In genomic region chr16:30710971-30711370, GRCh38 we compare ENCODE assay signal across 31 cellular contexts. TPM values are rescaled to one million over a fixed set of nuclear protein-coding genes. Genes with fewer than 3 reads are reported as not detected.
DNase-seq lines count a peak whose midpoint lies in the region; ATAC-seq and TF ChIP-seq lines count a peak whose summit lies in the region.
"Had no signal": no experiment of that assay in that cellular context is flagged by ENCODE, and none has a peak within 500 bp of the region (broad histone marks: within the 10 kb centered on the region; RNA-seq: fewer than 3 reads in every experiment).

No MANE protein-coding gene starts in this region.

- TF ChIP-seq CTCF in fibroblast of mammary gland (conservative IDR thresholded peaks at IDR 0.05; ENCODE audit: control insufficient read depth, insufficient read depth, low read depth, low read length) (no peak), endodermal cell (conservative IDR thresholded peaks at IDR 0.05) (no peak)

- peaks cover 83% of the 10 kb centered on the region for H3K36me3 Mint-ChIP-seq in activated CD4-positive, alpha-beta T cell treated with anti-CD3 and anti-CD28 coated beads for 36 hours (ENCODE audit: low read depth)
- H3K36me3 Mint-ChIP-seq in stimulated activated naive B cell treated with anti-CD40 and anti-IgM and Interleukin-4, amounts not matched to agents 10 μg/mL and 1 μg/mL and 100 μg/mL, for 72 hours, result peaks cover 68 to 75% of the 10 kb centered on the region in 2 donors
- H3K36me3 Mint-ChIP-seq in endodermal cell (ENCODE audit: low read depth), result peaks cover 78% of the 10 kb centered on the region

- H3K27me3 ChIP-seq in endodermal cell (ENCODE audit: control insufficient read depth, insufficient read depth, low read length, poor library complexity, severe bottlenecking), result no peaks in the 10 kb centered on the region
- H3K27me3 ChIP-seq: colonic mucosa had no signal

- peaks cover 20% of the 10 kb centered on the region for H3K4me1 Mint-ChIP-seq in activated CD4-positive, alpha-beta T cell treated with anti-CD3 and anti-CD28 coated beads for 36 hours
- peaks cover 18 to 35% of the 10 kb centered on the region in 2 donors for H3K4me1 Mint-ChIP-seq in stimulated activated naive B cell treated with anti-CD40 and anti-IgM and Interleukin-4, amounts not matched to agents 10 μg/mL and 1 μg/mL and 100 μg/mL, for 72 hours
- H3K4me1 Mint-ChIP-seq in endodermal cell, result no peaks in the 10 kb centered on the region

- H3K4me3 Mint-ChIP-seq in activated CD4-positive, alpha-beta T cell treated with anti-CD3 and anti-CD28 coated beads for 36 hours, result no peak overlapping the region
- no peak overlapping the region for H3K4me3 Mint-ChIP-seq in stimulated activated naive B cell treated with anti-CD40 and anti-IgM and Interleukin-4, amounts not matched to agents 10 μg/mL and 1 μg/mL and 100 μg/mL, for 72 hours
- no peak overlapping the region for H3K4me3 Mint-ChIP-seq in endodermal cell
- H3K4me3 Mint-ChIP-seq: activated CD4-positive, alpha-beta memory T cell treated with anti-CD3 and anti-CD28 coated beads for 36 hours; activated naive CD8-positive, alpha-beta T cell treated with anti-CD3 and anti-CD28 coated beads, Interleukin-2, amount 10 ng/mL, durations not matched to agents 7 days and 5 days; T-helper 1 cell treated with Interleukin-12 subunit alpha and Interleukin-12 subunit beta and Interleukin-4 antibody, amounts not matched to agents 30 μg/mL and 1 μg/mL, for 36 hours had no signal

- H3K4me1 ChIP-seq in endodermal cell (ENCODE audit: control insufficient read depth, insufficient read depth, low read length), result no peaks in the 10 kb centered on the region
- H3K4me1 ChIP-seq: colonic mucosa, prostate gland had no signal

- POLR2A ChIA-PET in activated CD4-positive, alpha-beta T cell treated with anti-CD3 and anti-CD28 coated beads for 36 hours (lab: Charles Lee), result interaction anchor here (0.8 to 1.1 kb wide), 3 partner anchors 14 to 50 kb away, joined by 3 read pairs; no protein-coding TSS in a partner anchor

- CTCF ChIA-PET in activated CD4-positive, alpha-beta T cell treated with anti-CD3 and anti-CD28 coated beads for 36 hours (lab: Charles Lee), result interaction anchor here (0.6 to 0.9 kb wide), 2 partner anchors 17 to 32 kb away, joined by 3 read pairs; no protein-coding TSS in a partner anchor

- no peak overlapping the region for H3K9ac ChIP-seq in endodermal cell (ENCODE audit: extremely low read depth, low read length, poor library complexity, severe bottlenecking)

- intact Hi-C loops in activated CD4-positive, alpha-beta T cell treated with anti-CD3 and anti-CD28 coated beads for 36 hours (cut with DNase I, micrococcal nuclease), result no loop called here

- peak overlapping the region; percentile 3 for H3K27ac Mint-ChIP-seq in activated CD4-positive, alpha-beta T cell treated with anti-CD3 and anti-CD28 coated beads for 36 hours
- H3K27ac Mint-ChIP-seq in stimulated activated naive B cell treated with anti-CD40 and anti-IgM and Interleukin-4, amounts not matched to agents 10 μg/mL and 1 μg/mL and 100 μg/mL, for 72 hours, result peak overlapping the region; percentile 52
- no peak overlapping the region for H3K27ac Mint-ChIP-seq in endodermal cell
- H3K27ac Mint-ChIP-seq: activated CD4-positive, alpha-beta memory T cell treated with anti-CD3 and anti-CD28 coated beads for 36 hours; activated naive CD8-positive, alpha-beta T cell treated with anti-CD3 and anti-CD28 coated beads, Interleukin-2, amount 10 ng/mL, durations not matched to agents 7 days and 5 days had no signal

- peaks cover 92% of the 10 kb centered on the region for H3K36me3 ChIP-seq in endodermal cell (ENCODE audit: control insufficient read depth, insufficient read depth, low read length)

- WGBS in endodermal cell (ENCODE audit: insufficient coverage in 1 of 2, insufficient read length in 1 of 2), 2 experiments, result 95 to 100% methylated on average over 4 of the region's 4 CpGs

- no peaks in the 10 kb centered on the region for H3K9me3 Mint-ChIP-seq in activated CD4-positive, alpha-beta T cell treated with anti-CD3 and anti-CD28 coated beads for 36 hours (ENCODE audit: low read depth)
- H3K9me3 Mint-ChIP-seq in stimulated activated naive B cell treated with anti-CD40 and anti-IgM and Interleukin-4, amounts not matched to agents 10 μg/mL and 1 μg/mL and 100 μg/mL, for 72 hours, result peaks cover 0 to 4% of the 10 kb centered on the region in 2 donors
- no peaks in the 10 kb centered on the region for H3K9me3 Mint-ChIP-seq in endodermal cell
- H3K9me3 Mint-ChIP-seq: activated CD4-positive, alpha-beta memory T cell treated with anti-CD3 and anti-CD28 coated beads for 36 hours; activated naive CD8-positive, alpha-beta T cell treated with anti-CD3 and anti-CD28 coated beads, Interleukin-2, amount 10 ng/mL, durations not matched to agents 7 days and 5 days; T-helper 1 cell treated with Interleukin-12 subunit alpha and Interleukin-12 subunit beta and Interleukin-4 antibody, amounts not matched to agents 30 μg/mL and 1 μg/mL, for 36 hours had no signal

- no peaks in the 10 kb centered on the region for H3K9me3 ChIP-seq in endodermal cell (ENCODE audit: control insufficient read depth, low read length)
- H3K9me3 ChIP-seq: colonic mucosa, prostate gland had no signal

- ATAC-seq in activated CD4-positive, alpha-beta T cell treated with anti-CD3 and anti-CD28 coated beads for 36 hours, result no peak
- no peak for ATAC-seq in stimulated activated naive B cell treated with anti-CD40 and anti-IgM and Interleukin-4, amounts not matched to agents 10 μg/mL and 1 μg/mL and 100 μg/mL, for 72 hours (replicated peaks)
- ATAC-seq: activated CD4-positive, CD25-positive, alpha-beta regulatory T cell treated with anti-CD3 and anti-CD28 coated beads, Interleukin-2, amount 50 U/mL, for 24 hours; HCT116; left ventricle myocardium superior; sciatic nerve had no signal

- H3K27me3 Mint-ChIP-seq in activated CD4-positive, alpha-beta T cell treated with anti-CD3 and anti-CD28 coated beads for 36 hours, result no peaks in the 10 kb centered on the region
- H3K27me3 Mint-ChIP-seq in stimulated activated naive B cell treated with anti-CD40 and anti-IgM and Interleukin-4, amounts not matched to agents 10 μg/mL and 1 μg/mL and 100 μg/mL, for 72 hours, result no peaks in the 10 kb centered on the region
- H3K27me3 Mint-ChIP-seq in endodermal cell (ENCODE audit: insufficient read depth), result no peaks in the 10 kb centered on the region
- H3K27me3 Mint-ChIP-seq: activated CD4-positive, alpha-beta memory T cell treated with anti-CD3 and anti-CD28 coated beads for 36 hours; activated naive CD8-positive, alpha-beta T cell treated with anti-CD3 and anti-CD28 coated beads, Interleukin-2, amount 10 ng/mL, durations not matched to agents 7 days and 5 days had no signal

- H3K4me3 ChIP-seq in fibroblast of mammary gland (ENCODE audit: control insufficient read depth, low read depth, low read length), result no peak overlapping the region
- no peak overlapping the region for H3K4me3 ChIP-seq in endodermal cell (ENCODE audit: low read length)
- H3K4me3 ChIP-seq: colonic mucosa, prostate gland, SK-N-MC had no signal

- no peak overlapping the region for H3K27ac ChIP-seq in endodermal cell (ENCODE audit: low read depth, low read length)
- H3K27ac ChIP-seq: C4-2B, colonic mucosa, epithelial cell of prostate, prostate gland, SK-N-MC had no signal

- DNase-seq in activated CD4-positive, alpha-beta T cell treated with anti-CD3 and anti-CD28 coated beads for 36 hours, result no peak
- DNase-seq in activated CD4-positive, alpha-beta T cell treated with anti-CD3 and anti-CD28 coated beads for 48 hours, result no peak
- DNase-seq in M059J (ENCODE audit: low read depth) (peak; percentile 28), fibroblast of mammary gland (ENCODE audit: low read depth) (peak; percentile 49), NCI-H1417 (lab: John Stamatoyannopoulos, UW) (no peak), endodermal cell (no peak)
- no peak for DNase-seq in stimulated activated naive B cell treated with anti-CD40 and anti-IgM and Interleukin-4, amounts not matched to agents 10 μg/mL and 1 μg/mL and 100 μg/mL, for 72 hours
- no peak for DNase-seq in stimulated activated CD4-positive, alpha-beta T cell treated with anti-CD3 and anti-CD28 coated beads, Interleukin-15, amount 100 ng/mL, for 24 hours
- DNase-seq: 8988T; activated CD4-positive, alpha-beta memory T cell treated with anti-CD3 and anti-CD28 coated beads for 36 hours; activated naive CD8-positive, alpha-beta T cell treated with anti-CD3 and anti-CD28 coated beads, Interleukin-2, amount 10 ng/mL, durations not matched to agents 7 days and 5 days; colonic mucosa; DMS79 treated with DMSO at 0.1 percent for 48 hours; effector CD4-positive, alpha-beta T cell; islet precursor cell; left ventricle myocardium superior; NCI-H1048; NCI-H1694; NCI-H2171; NCI-H82; nucleus accumbens; stimulated activated CD4-positive, alpha-beta T cell treated with anti-CD3 and anti-CD28 coated beads, Interleukin-4, amount 100 ng/mL, for 24 hours; trophoblast cell had no signal

RNA-seq across cellular contexts. Expression of gene SRCAP, which starts 12.0 kb away (rescaled TPM):
- 10 to 100 TPM; 58.7 to 69.5 TPM for total RNA-seq in activated CD4-positive, alpha-beta T cell treated with anti-CD3 and anti-CD28 coated beads for 36 hours
- 6.9 and 11.7 TPM in 2 replicates for total RNA-seq in M059J (2014; rRNA removed; shearing (Covaris generic))
- 10 to 100 TPM; 57.7 to 66.9 TPM for total RNA-seq in endodermal cell
- 28.8 TPM for polyA plus RNA-seq in endodermal cell (2013, experiment 1 of 2)
- 28.5 TPM for polyA plus RNA-seq in endodermal cell (2013, experiment 2 of 2)

RNA-seq across cellular contexts. Expression of gene PHKG2, which starts 37.3 kb away (rescaled TPM):
- 10 to 100 TPM; 21.8 to 26.0 TPM for total RNA-seq in activated CD4-positive, alpha-beta T cell treated with anti-CD3 and anti-CD28 coated beads for 36 hours
- 39.6 and 57.4 TPM in 2 replicates for total RNA-seq in M059J (2014; rRNA removed; shearing (Covaris generic))
- total RNA-seq in endodermal cell, result 10 to 100 TPM; 49.8 to 54.8 TPM
- polyA plus RNA-seq in endodermal cell (2013, experiment 1 of 2), result 33.9 TPM
- 33.8 TPM for polyA plus RNA-seq in endodermal cell (2013, experiment 2 of 2)

RNA-seq across cellular contexts. Expression of gene CFAP119, which starts 50.9 kb away (rescaled TPM):
- total RNA-seq in activated CD4-positive, alpha-beta T cell treated with anti-CD3 and anti-CD28 coated beads for 36 hours, result 1 to 10 TPM; 1.7 to 3.1 TPM
- total RNA-seq in M059J (2014; rRNA removed; shearing (Covaris generic)), result 4.8 and 5.2 TPM in 2 replicates
- 10 to 100 TPM in 1 of 2 donors, 1 to 10 TPM in 1; 6.9 to 12.6 TPM for total RNA-seq in endodermal cell
- polyA plus RNA-seq in endodermal cell (2013, experiment 1 of 2), result 8.2 TPM
- 9.1 TPM for polyA plus RNA-seq in endodermal cell (2013, experiment 2 of 2)

RNA-seq across cellular contexts. Expression of gene RNF40, which starts 51.2 kb away (rescaled TPM):
- total RNA-seq in activated CD4-positive, alpha-beta T cell treated with anti-CD3 and anti-CD28 coated beads for 36 hours, result 10 to 100 TPM; 72.3 to 85.5 TPM
- total RNA-seq in M059J (2014; rRNA removed; shearing (Covaris generic)), result 72.4 and 104 TPM in 2 replicates
- 10 to 100 TPM; 88.4 to 95.8 TPM for total RNA-seq in endodermal cell
- 89.1 TPM for polyA plus RNA-seq in endodermal cell (2013, experiment 1 of 2)
- polyA plus RNA-seq in endodermal cell (2013, experiment 2 of 2), result 85.4 TPM

RNA-seq across cellular contexts. Expression of gene FBRS, which starts 52.7 kb away (rescaled TPM):
- 100 to 1,000 TPM in 1 of 2 experiments, 10 to 100 TPM in 1; 84.7 to 111 TPM for total RNA-seq in activated CD4-positive, alpha-beta T cell treated with anti-CD3 and anti-CD28 coated beads for 36 hours
- 7.5 and 14.2 TPM in 2 replicates for total RNA-seq in M059J (2014; rRNA removed; shearing (Covaris generic))
- 10 to 100 TPM; 50.2 to 53.1 TPM for total RNA-seq in endodermal cell
- 54.3 TPM for polyA plus RNA-seq in endodermal cell (2013, experiment 1 of 2)
- 44.1 TPM for polyA plus RNA-seq in endodermal cell (2013, experiment 2 of 2)

Comparison
In these comparisons a context has a peak if more than half of its experiments do, and no peak if none do; other contexts are left out.
1. DNase-seq: peak in M059J (single experiment) and fibroblast of mammary gland (single experiment); none in activated CD4-positive, alpha-beta T cell treated with anti-CD3 and anti-CD28 coated beads for 36 hours (single experiment), activated CD4-positive, alpha-beta T cell treated with anti-CD3 and anti-CD28 coated beads for 48 hours (single experiment), stimulated activated naive B cell treated with anti-CD40 and anti-IgM and Interleukin-4, amounts not matched to agents 10 μg/mL and 1 μg/mL and 100 μg/mL, for 72 hours (single experiment), NCI-H1417 (0 of 3), endodermal cell (single experiment) and stimulated activated CD4-positive, alpha-beta T cell treated with anti-CD3 and anti-CD28 coated beads, Interleukin-15, amount 100 ng/mL, for 24 hours (single experiment).